17 cellular contexts compared by ENCODE assay signal in the genomic region with DNA sequence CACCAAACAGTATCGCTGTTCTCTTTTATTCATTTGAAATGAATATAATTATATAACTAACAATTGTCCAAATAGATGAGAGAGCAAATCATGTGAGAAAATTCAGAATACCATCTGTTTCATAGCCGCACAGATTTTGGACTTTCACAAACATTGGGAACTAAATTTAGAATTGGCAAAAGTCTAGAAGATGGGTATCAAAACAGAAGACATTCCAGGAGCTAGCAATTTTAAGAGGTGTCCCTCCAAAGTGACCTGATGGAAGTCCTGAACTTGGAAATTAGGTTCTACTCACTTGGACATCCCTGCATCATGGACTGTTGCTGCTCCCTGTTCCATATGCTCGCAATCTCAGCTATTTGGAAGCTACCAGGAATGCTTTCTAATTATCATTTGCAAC. TPM values are rescaled to one million over a fixed set of nuclear protein-coding genes. Genes with fewer than 3 reads are reported as not detected.
DNase-seq lines count a peak whose midpoint lies in the region; FAIRE-seq and TF ChIP-seq lines count a peak whose summit lies in the region.
"Had no signal": no experiment of that assay in that cellular context is flagged by ENCODE, and none has a peak within 500 bp of the region (broad histone marks: within the 10 kb centered on the region; RNA-seq: fewer than 3 reads in every experiment).

No MANE protein-coding gene starts in this region.

- peaks cover 45% of the 10 kb centered on the region for H3K4me1 ChIP-seq in HUES64 (ENCODE audit: insufficient read depth, low read length)

- peaks cover 2% of the 10 kb centered on the region for H3K4me1 Mint-ChIP-seq in activated T-cell treated with anti-CD3 and anti-CD28 coated beads, Interleukin-2, amount 50 U/mL, for 24 hours (ENCODE audit: low read depth)

- no peaks in the 10 kb centered on the region for H3K27me3 ChIP-seq in HUES64 (ENCODE audit: insufficient read depth, low read length)
- H3K27me3 ChIP-seq: BLaER1 had no signal

- H3K36me3 Mint-ChIP-seq in activated T-cell treated with anti-CD3 and anti-CD28 coated beads, Interleukin-2, amount 50 U/mL, for 24 hours (ENCODE audit: low read depth), result no peaks in the 10 kb centered on the region

- no peaks in the 10 kb centered on the region for H3K9me3 Mint-ChIP-seq in activated T-cell treated with anti-CD3 and anti-CD28 coated beads, Interleukin-2, amount 50 U/mL, for 24 hours
- H3K9me3 Mint-ChIP-seq: CD8-positive, alpha-beta memory T cell; H9; IgD-negative memory B cell had no signal

- no peaks in the 10 kb centered on the region for H3K9me3 ChIP-seq in HUES64 (ENCODE audit: insufficient read depth, low read depth, low read length)
- H3K9me3 ChIP-seq: BLaER1 had no signal

- peak overlapping the region; percentile 44; the same call in 1 of the 2 replicates for H3K27ac ChIP-seq in HUES64 (ENCODE audit: low read depth, low read length)
- H3K27ac ChIP-seq: 22Rv1, BLaER1 had no signal

- FAIRE-seq in D721Med (lab: Jason Lieb, UNC), result peak; percentile 53

- H3K4me3 Mint-ChIP-seq in activated T-cell treated with anti-CD3 and anti-CD28 coated beads, Interleukin-2, amount 50 U/mL, for 24 hours, result no peak overlapping the region
- H3K4me3 Mint-ChIP-seq: CD8-positive, alpha-beta memory T cell; H9; IgD-negative memory B cell had no signal

- 93% methylated on average over 2 of the region's 3 CpGs for WGBS in HUES64

- no peak for TF ChIP-seq CTCF in D721Med (IDR thresholded peaks at IDR 0.05; ENCODE audit: insufficient read depth, missing control alignments)

- peaks cover 14% of the 10 kb centered on the region for H3K27me3 Mint-ChIP-seq in activated T-cell treated with anti-CD3 and anti-CD28 coated beads, Interleukin-2, amount 50 U/mL, for 24 hours

- H3K36me3 ChIP-seq in HUES64 (ENCODE audit: insufficient read depth, low read length), result peaks cover 6% of the 10 kb centered on the region
- H3K36me3 ChIP-seq: BLaER1 had no signal

- H3K4me3 ChIP-seq in HUES64 (ENCODE audit: low read length), result no peak overlapping the region
- H3K4me3 ChIP-seq: BLaER1 had no signal

- no peak overlapping the region for H3K9ac ChIP-seq in HUES64 (ENCODE audit: low read depth, low read length)
- H3K9ac ChIP-seq: BLaER1 had no signal

- no peak overlapping the region for H3K27ac Mint-ChIP-seq in activated T-cell treated with anti-CD3 and anti-CD28 coated beads, Interleukin-2, amount 50 U/mL, for 24 hours
- H3K27ac Mint-ChIP-seq: CD8-positive, alpha-beta memory T cell; IgD-negative memory B cell had no signal

- DNase-seq in DMS 273 (lab: John Stamatoyannopoulos, UW; ENCODE audit: unreplicated experiment), result peak; percentile 41
- no peak for DNase-seq in DMS 273 treated with DMSO at 0.1 percent for 48 hours (lab: John Stamatoyannopoulos, UW)
- DNase-seq in D721Med (ENCODE audit: insufficient read length, low spot score), result no peak
- DNase-seq in cerebellum (ENCODE audit: low spot score), result peak; percentile 54
- DNase-seq in activated T-cell treated with anti-CD3 and anti-CD28 coated beads, Interleukin-2, amount 50 U/mL, for 24 hours, result no peak
- no peak for DNase-seq in activated naive CD4-positive, alpha-beta T cell treated with Interleukin-2 at 50 U/mL for 16 hours
- no peak for DNase-seq in GDM1 (lab: John Stamatoyannopoulos, UW)
- DNase-seq: AML-193; CD8-positive, alpha-beta memory T cell; DND-41; GOT3; H9; KG1 had no signal

RNA-seq across cellular contexts. Expression of gene FSD1L, which starts 56.9 kb away (rescaled TPM):
- polyA plus RNA-seq in HUES64 (2013, experiment 1 of 2), result 3.5 TPM
- 2.5 TPM for polyA plus RNA-seq in HUES64 (2013, experiment 2 of 2)
- 71.7 TPM for total RNA-seq in cerebellum

Comparison
In these comparisons a context has a peak if more than half of its experiments do, and no peak if none do; other contexts are left out.
1. DNase-seq: peak in DMS 273 (single experiment) and cerebellum (single experiment); none in DMS 273 treated with DMSO at 0.1 percent for 48 hours (single experiment), D721Med (single experiment), activated T-cell treated with anti-CD3 and anti-CD28 coated beads, Interleukin-2, amount 50 U/mL, for 24 hours (single experiment), activated naive CD4-positive, alpha-beta T cell treated with Interleukin-2 at 50 U/mL for 16 hours (single experiment) and GDM1 (single experiment).